25 cellular contexts compared by ENCODE assay signal in genomic region chr11:36340909-36341308, GRCh38.
"Had no signal": no experiment of that assay in that cellular context is flagged by ENCODE, and none has a peak within 500 bp of the region (broad histone marks: within the 10 kb centered on the region; RNA-seq: fewer than 3 reads in every experiment).

No MANE protein-coding gene starts in this region.

- H3K27me3 ChIP-seq: breast epithelium, ovary, sigmoid colon had no signal

- ATAC-seq: activated naive CD8-positive, alpha-beta T cell treated with anti-CD3 and anti-CD28 coated beads, Interleukin-2, amount 50 U/mL, for 24 hours; activated T-cell treated with anti-CD3 and anti-CD28 coated beads, Interleukin-2, amount 50 U/mL, for 4 hours; heart right ventricle; mucosa of descending colon; stimulated activated memory B cell treated with anti-CD40 and anti-IgM and Interleukin-4, amounts not matched to agents 10 μg/mL and 1 μg/mL and 100 μg/mL, for 72 hours; stimulated activated naive CD8-positive, alpha-beta T cell treated with anti-CD3 and anti-CD28 coated beads, Interleukin-15, amount 100 ng/mL, for 72 hours; WTC11 had no signal

- H3K9me3 ChIP-seq: breast epithelium, esophagus squamous epithelium, heart right ventricle, left ventricle myocardium inferior, mucosa of descending colon, ovary, sigmoid colon, tibial artery had no signal

- H3K4me1 ChIP-seq: breast epithelium, esophagus squamous epithelium, heart right ventricle, left ventricle myocardium inferior, sigmoid colon, tibial artery had no signal

- H3K36me3 ChIP-seq: breast epithelium, esophagus squamous epithelium, heart right ventricle, left ventricle myocardium inferior, ovary, sigmoid colon, tibial artery had no signal

- DNase-seq: activated CD4-positive, alpha-beta memory T cell treated with anti-CD3 and anti-CD28 coated beads, Interleukin-2, amount 10 ng/mL, durations not matched to agents 7 days and 5 days; activated CD4-positive, alpha-beta T cell treated with anti-CD3 and anti-CD28 coated beads for 1 hour; activated CD4-positive, alpha-beta T cell treated with anti-CD3 and anti-CD28 coated beads, Interleukin-2, amount 10 ng/mL, durations not matched to agents 7 days and 5 days; activated naive CD8-positive, alpha-beta T cell treated with anti-CD3 and anti-CD28 coated beads, Interleukin-2, amount 50 U/mL, for 24 hours; activated T-cell treated with anti-CD3 and anti-CD28 coated beads, Interleukin-2, amount 50 U/mL, for 4 hours; amygdala; central memory CD4-positive, alpha-beta T cell; effector CD4-positive, alpha-beta T cell; esophagus squamous epithelium; foreskin melanocyte; heart right ventricle; left ventricle myocardium inferior; mucosa of descending colon; ovary; retina; sigmoid colon; small intestine; stimulated activated CD4-positive, alpha-beta T cell treated with anti-CD3 and anti-CD28 coated beads, Interleukin-4, amount 100 ng/mL, for 24 hours; stimulated activated naive CD8-positive, alpha-beta T cell treated with anti-CD3 and anti-CD28 coated beads, Interleukin-15, amount 100 ng/mL, for 72 hours; SW 1271; T-helper 9 cell; tibial artery had no signal

- H3K27ac ChIP-seq: breast epithelium, esophagus squamous epithelium, heart right ventricle, left ventricle myocardium inferior, ovary, sigmoid colon, tibial artery had no signal

- H3K4me3 ChIP-seq: breast epithelium, esophagus squamous epithelium, heart right ventricle, left ventricle myocardium inferior, mucosa of descending colon, ovary, sigmoid colon, tibial artery had no signal
